In genomic region chr22:20268350-20269012, GRCh38 we compare ENCODE assay signal across 8 cellular contexts. TPM values are rescaled to one million over a fixed set of nuclear protein-coding genes. Genes with fewer than 3 reads are reported as not detected.
DNase-seq lines count a peak whose midpoint lies in the region; ATAC-seq and TF ChIP-seq lines count a peak whose summit lies in the region.

No MANE protein-coding gene starts in this region.

- CTCF ChIA-PET in activated B cell treated with CpG ODN at 0.5 μM for 24 hours (lab: Charles Lee) = no interaction called here

- peak; percentile 95 for ATAC-seq in activated B cell treated with CpG ODN at 0.5 μM for 24 hours (ENCODE audit: low read depth)
- ATAC-seq in left lobe of liver = peak; percentile 78

- H3K9me3 Mint-ChIP-seq in activated B cell treated with CpG ODN at 0.5 μM for 24 hours = no peaks in the 10 kb centered on the region

- intact Hi-C loops in activated B cell treated with CpG ODN at 0.5 μM for 24 hours (cut with micrococcal nuclease) = loop anchor here (1.0 kb wide), 2 partner anchors 31 to 111 kb away; no protein-coding TSS in a partner anchor

- peaks cover 7% of the 10 kb centered on the region for H3K4me1 Mint-ChIP-seq in activated B cell treated with CpG ODN at 0.5 μM for 24 hours

- peak; percentile 53 for TF ChIP-seq CTCF in LNCAP (IDR thresholded peaks at IDR 0.05)
- no peak for TF ChIP-seq CTCF in activated B cell treated with CpG ODN at 0.5 μM for 24 hours (IDR thresholded peaks at IDR 0.05)

- H3K27ac Mint-ChIP-seq in activated B cell treated with CpG ODN at 0.5 μM for 24 hours = no peak overlapping the region

- no peaks in the 10 kb centered on the region for H3K36me3 Mint-ChIP-seq in activated B cell treated with CpG ODN at 0.5 μM for 24 hours (ENCODE audit: low read depth)

- H3K27me3 Mint-ChIP-seq in activated B cell treated with CpG ODN at 0.5 μM for 24 hours = peaks cover 8% of the 10 kb centered on the region

- POLR2A ChIA-PET in activated B cell treated with CpG ODN at 0.5 μM for 24 hours (lab: Charles Lee) = no interaction called here

- DNase-seq in DMS79 treated with DMSO at 0.1 percent for 48 hours (lab: John Stamatoyannopoulos, UW) (peak; percentile 21), DMS79 (lab: John Stamatoyannopoulos, UW) (no peak), activated B cell treated with CpG ODN at 0.5 μM for 24 hours (peak; percentile 64), cerebellum (ENCODE audit: low spot score) (peak; percentile 76), left lobe of liver (ENCODE audit: low spot score) (peak; percentile 74), foreskin melanocyte (no peak)
- DNase-seq in stimulated activated CD4-positive, alpha-beta T cell treated with anti-CD3 and anti-CD28 coated beads, TNF-alpha, amount 100 ng/mL, for 48 hours (ENCODE audit: low read depth in 3 of 3) = peak in 2 of 3 donors; percentile 27 to 48

- H3K4me3 Mint-ChIP-seq in activated B cell treated with CpG ODN at 0.5 μM for 24 hours = peak overlapping the region; percentile 65

RNA-seq across cellular contexts. Expression of gene RTN4R, which starts 0.4 kb away (rescaled TPM):
- total RNA-seq in activated B cell treated with CpG ODN at 0.5 μM for 24 hours (0.12 TPM in 1 of 2 replicates, not detected in the other), cerebellum (8.0 TPM), left lobe of liver (10.9 TPM)

RNA-seq across cellular contexts. Expression of gene DGCR6L, which starts 51.4 kb away (rescaled TPM):
- total RNA-seq in activated B cell treated with CpG ODN at 0.5 μM for 24 hours (12.4 and 16.2 TPM in 2 replicates), cerebellum (25.3 TPM), left lobe of liver (60.2 TPM)

Comparison
In these comparisons a context has a peak if more than half of its experiments do, and no peak if none do; other contexts are left out.
1. DNase-seq: peak in DMS79 treated with DMSO at 0.1 percent for 48 hours (single experiment), activated B cell treated with CpG ODN at 0.5 μM for 24 hours (single experiment), cerebellum (single experiment), left lobe of liver (single experiment) and stimulated activated CD4-positive, alpha-beta T cell treated with anti-CD3 and anti-CD28 coated beads, TNF-alpha, amount 100 ng/mL, for 48 hours (2 of 3); none in DMS79 (single experiment) and foreskin melanocyte (single experiment).